Comparison of ENCODE assay signal across 8 cellular contexts in the genomic region with DNA sequence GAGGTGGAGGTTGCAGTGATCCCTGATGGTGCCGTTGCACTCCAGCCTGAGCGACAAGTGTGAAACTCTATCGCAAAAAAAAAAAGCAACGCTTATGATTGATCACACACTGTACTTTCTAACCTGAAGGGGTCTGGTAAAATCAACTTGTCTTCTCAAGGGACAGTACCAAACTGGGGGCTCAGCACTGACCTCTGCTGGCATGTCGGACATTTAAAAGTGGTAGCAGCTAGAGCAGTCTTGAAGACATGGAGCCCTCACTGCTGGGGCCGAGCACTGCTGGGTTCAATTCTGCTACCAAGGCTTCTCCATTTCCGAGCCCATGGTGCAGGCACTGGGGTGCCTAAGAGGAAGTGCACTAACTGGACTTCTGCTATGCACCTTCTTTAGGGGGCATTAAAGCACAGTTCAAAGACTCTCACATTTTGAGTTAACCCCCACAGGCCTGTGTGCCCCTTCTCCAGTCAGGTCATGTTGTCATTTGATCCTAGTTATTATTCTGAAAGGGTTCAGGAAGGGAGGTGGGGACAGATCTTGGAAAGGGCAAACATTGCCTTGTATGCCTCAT. TPM values are rescaled to one million over a fixed set of nuclear protein-coding genes. Genes with fewer than 3 reads are reported as not detected.
A peak's percentile ranks its signal among the peaks of the same experiment; 100 is the strongest.
DNase-seq lines count a peak whose midpoint lies in the region; ATAC-seq and TF ChIP-seq lines count a peak whose summit lies in the region.

No MANE protein-coding gene starts in this region.

- no peaks in the 10 kb centered on the region for H3K9me3 Mint-ChIP-seq in activated naive CD4-positive, alpha-beta T cell treated with anti-CD3 and anti-CD28 coated beads, Interleukin-2, amount 10 ng/mL, durations not matched to agents 7 days and 5 days

- H3K27ac ChIP-seq in cardiac muscle cell (no peak overlapping the region), lower lobe of right lung (no peak overlapping the region), tibial artery (no peak overlapping the region)

- CTCF ChIA-PET in activated naive CD4-positive, alpha-beta T cell treated with anti-CD3 and anti-CD28 coated beads, Interleukin-2, amount 10 ng/mL, durations not matched to agents 7 days and 5 days (lab: Charles Lee): interaction anchor here (0.8 to 9.1 kb wide), 5 partner anchors 10 to 195 kb away, joined by 3 to 202 read pairs (median 3); no protein-coding TSS in a partner anchor

- no peaks in the 10 kb centered on the region for H3K4me1 ChIP-seq in cardiac muscle cell (ENCODE audit: low read depth)
- peaks cover 16% of the 10 kb centered on the region for H3K4me1 ChIP-seq in lower lobe of right lung
- no peaks in the 10 kb centered on the region for H3K4me1 ChIP-seq in tibial artery

- H3K36me3 ChIP-seq in cardiac muscle cell (no peaks in the 10 kb centered on the region), lower lobe of right lung (no peaks in the 10 kb centered on the region), tibial artery (no peaks in the 10 kb centered on the region)

- H3K4me3 Mint-ChIP-seq in activated naive CD4-positive, alpha-beta T cell treated with anti-CD3 and anti-CD28 coated beads, Interleukin-2, amount 10 ng/mL, durations not matched to agents 7 days and 5 days: no peak overlapping the region

- ATAC-seq in Right ventricle myocardium inferior: no peak
- peak; percentile 55 to 61 for ATAC-seq in lower lobe of right lung
- no peak for ATAC-seq in GM21528 (IDR thresholded peaks at IDR 0.05; ENCODE audit: low FRiP score, unreplicated experiment)

- no peaks in the 10 kb centered on the region for H3K36me3 Mint-ChIP-seq in activated naive CD4-positive, alpha-beta T cell treated with anti-CD3 and anti-CD28 coated beads, Interleukin-2, amount 10 ng/mL, durations not matched to agents 7 days and 5 days

- peak; percentile 43 for TF ChIP-seq CTCF in cardiac muscle cell (IDR thresholded peaks at IDR 0.05; ENCODE audit: low read depth, low read length)
- TF ChIP-seq CTCF in LNCaP clone FGC (IDR thresholded peaks at IDR 0.05; ENCODE audit: control insufficient read depth, extremely low read depth, insufficient read depth): peak; percentile 51
- TF ChIP-seq CTCF in lower lobe of right lung (IDR thresholded peaks at IDR 0.05): peak; percentile 43
- TF ChIP-seq CTCF in tibial artery (IDR thresholded peaks at IDR 0.05): peak in 1 of 2 experiments; percentile 15

- intact Hi-C loops in Right ventricle myocardium inferior (cut with DNase I): no loop called here
- intact Hi-C loops in lower lobe of right lung (cut with DNase I): loop anchor here (5.0 kb wide), 1 partner anchor 193 kb away; no protein-coding TSS in a partner anchor
- intact Hi-C loops in tibial artery (cut with DNase I; ENCODE audit: low total_unique reads): no loop called here

- DNase-seq in cardiac muscle cell (ENCODE audit: low read depth in 1 of 2, low spot score in 1 of 2): peak; percentile 33 to 45
- no peak for DNase-seq in Right ventricle myocardium inferior (ENCODE audit: missing footprints)
- DNase-seq in LNCaP clone FGC (ENCODE audit: low read depth): no peak
- peak; percentile 54 for DNase-seq in activated naive CD4-positive, alpha-beta T cell treated with anti-CD3 and anti-CD28 coated beads, Interleukin-2, amount 10 ng/mL, durations not matched to agents 7 days and 5 days
- DNase-seq in lower lobe of right lung: peak; percentile 64
- DNase-seq in dedifferentiated amniotic fluid mesenchymal stem cell (ENCODE audit: extremely low spot score): no peak
- DNase-seq in tibial artery: no peak

- no peak overlapping the region for H3K4me3 ChIP-seq in cardiac muscle cell
- no peak overlapping the region for H3K4me3 ChIP-seq in LNCaP clone FGC (ENCODE audit: low read depth, low read length)
- H3K4me3 ChIP-seq in lower lobe of right lung: no peak overlapping the region
- no peak overlapping the region for H3K4me3 ChIP-seq in tibial artery

- no peaks in the 10 kb centered on the region for H3K4me1 Mint-ChIP-seq in activated naive CD4-positive, alpha-beta T cell treated with anti-CD3 and anti-CD28 coated beads, Interleukin-2, amount 10 ng/mL, durations not matched to agents 7 days and 5 days

- H3K27ac Mint-ChIP-seq in activated naive CD4-positive, alpha-beta T cell treated with anti-CD3 and anti-CD28 coated beads, Interleukin-2, amount 10 ng/mL, durations not matched to agents 7 days and 5 days: no peak overlapping the region

- H3K27me3 ChIP-seq in cardiac muscle cell (no peaks in the 10 kb centered on the region), lower lobe of right lung (ENCODE audit: low read depth) (no peaks in the 10 kb centered on the region), tibial artery (no peaks in the 10 kb centered on the region)

- H3K9me3 ChIP-seq in cardiac muscle cell (ENCODE audit: low read depth) (no peaks in the 10 kb centered on the region), lower lobe of right lung (no peaks in the 10 kb centered on the region), tibial artery (no peaks in the 10 kb centered on the region)

- H3K27me3 Mint-ChIP-seq in activated naive CD4-positive, alpha-beta T cell treated with anti-CD3 and anti-CD28 coated beads, Interleukin-2, amount 10 ng/mL, durations not matched to agents 7 days and 5 days: no peaks in the 10 kb centered on the region

RNA-seq across cellular contexts. Expression of a gene that starts 26.4 kb away (rescaled TPM):
- total RNA-seq in cardiac muscle cell: 0.12 TPM in 1 of 2 replicates, not detected in the other
- polyA plus RNA-seq in cardiac muscle cell: not detected in 2 replicates
- total RNA-seq in Right ventricle myocardium inferior: not detected
- total RNA-seq in lower lobe of right lung: 285 TPM

Comparison
In these comparisons a context has a peak if more than half of its experiments do, and no peak if none do; other contexts are left out.
1. DNase-seq: peak in cardiac muscle cell (2 of 2), activated naive CD4-positive, alpha-beta T cell treated with anti-CD3 and anti-CD28 coated beads, Interleukin-2, amount 10 ng/mL, durations not matched to agents 7 days and 5 days (single experiment) and lower lobe of right lung (single experiment); none in Right ventricle myocardium inferior (single experiment), LNCaP clone FGC (single experiment), dedifferentiated amniotic fluid mesenchymal stem cell (single experiment) and tibial artery (0 of 2).
2. ATAC-seq: peak in lower lobe of right lung (2 of 2); none in Right ventricle myocardium inferior (single experiment) and GM21528 (single experiment).
3. RNA of a gene that starts 26.4 kb away (total RNA-seq): 285 TPM in lower lobe of right lung (single experiment); 0.12 TPM in cardiac muscle cell and not detected in Right ventricle myocardium inferior (single experiment); every median in the first group is over 100 times any median in the second.